In the genomic region with DNA sequence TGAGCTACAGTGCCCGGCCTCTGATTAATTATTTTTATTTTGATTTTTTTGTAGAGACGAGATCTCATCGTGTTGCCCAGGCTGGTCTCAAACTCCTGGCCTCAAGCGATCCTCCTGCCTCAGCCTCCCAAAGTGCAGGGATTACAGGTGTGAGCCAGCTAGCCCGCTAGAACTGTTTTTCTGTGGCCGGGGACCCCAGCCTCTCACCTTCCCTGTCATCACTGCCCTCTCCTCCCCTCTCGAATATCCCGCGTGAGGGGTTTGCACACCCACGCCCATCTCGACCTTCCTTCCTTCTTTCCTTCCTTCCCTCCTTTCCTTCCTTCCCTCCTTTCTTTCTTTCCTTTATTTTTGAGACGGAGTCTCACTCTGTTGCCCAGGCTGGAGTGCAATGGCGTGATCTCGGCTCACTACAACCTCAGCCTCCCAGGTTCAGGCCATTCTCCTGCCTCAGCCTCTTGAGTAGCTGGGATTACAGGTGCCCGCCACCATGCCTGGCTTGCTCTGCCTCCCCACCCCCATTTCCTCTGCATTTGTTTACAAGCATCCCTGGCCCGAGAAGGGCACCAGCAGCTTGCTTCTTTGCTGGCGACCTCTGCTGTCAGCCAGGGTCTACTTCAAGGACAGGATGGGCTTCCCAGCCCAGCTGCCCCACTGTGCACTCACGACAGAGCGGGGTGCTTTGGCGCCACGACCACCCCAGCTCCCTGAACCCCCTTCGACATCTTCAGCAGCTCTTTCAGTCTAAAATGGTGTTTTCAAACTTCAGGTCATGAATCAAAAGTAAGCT, we compare ENCODE assay signal across 9 cellular contexts. TPM values are rescaled to one million over a fixed set of nuclear protein-coding genes. Genes with fewer than 3 reads are reported as not detected.
DNase-seq lines count a peak whose midpoint lies in the region; ATAC-seq, FAIRE-seq and TF ChIP-seq lines count a peak whose summit lies in the region.
"Had no signal": no experiment of that assay in that cellular context is flagged by ENCODE, and none has a peak within 500 bp of the region (broad histone marks: within the 10 kb centered on the region; RNA-seq: fewer than 3 reads in every experiment).

No MANE protein-coding gene starts in this region.

- H3K4me3 ChIP-seq in A549 (no peak overlapping the region), GM06990 (replicated peaks; ENCODE audit: low read depth, low read length) (no peak overlapping the region), H1 (ENCODE audit: extremely low read depth in 1 of 4, insufficient read depth in 2 of 4, low read depth in 3 of 4, low read length in 4 of 4) (no peak overlapping the region), psoas muscle (no peak overlapping the region)
- H3K4me3 ChIP-seq: heart left ventricle had no signal

- no peaks in the 10 kb centered on the region for H3K36me3 ChIP-seq in GM06990 (ENCODE audit: control insufficient read depth, insufficient read depth, low read length)
- no peaks in the 10 kb centered on the region; a peak in 1 of 8 replicates for H3K36me3 ChIP-seq in H1 (ENCODE audit: control insufficient read depth in 2 of 4, insufficient read depth in 4 of 4, low read length in 3 of 4)
- H3K36me3 ChIP-seq in psoas muscle (ENCODE audit: insufficient read depth in 1 of 2, low read depth in 1 of 2): no peaks in the 10 kb centered on the region
- H3K36me3 ChIP-seq: heart left ventricle had no signal

- CTCF ChIA-PET in A549 (lab: Yijun Ruan, JAX) (interaction anchor here (0.6 to 2.9 kb wide), 19 partner anchors 8 to 516 kb away, joined by 3 to 19 read pairs (median 3); no protein-coding TSS in a partner anchor), H1 (lab: Charles Lee; ENCODE audit: partially characterized antibody) (interaction anchor here (0.6 to 8.4 kb wide), 36 partner anchors 8 to 1993 kb away, joined by 3 to 63 read pairs (median 4); partner anchors contain the start of gene AMN)

- FAIRE-seq in A549 (lab: Jason Lieb, UNC) (no peak), H1 (lab: Jason Lieb, UNC) (peak; percentile 66)

- H3K4me1 ChIP-seq in A549: peaks cover 19% of the 10 kb centered on the region
- H3K4me1 ChIP-seq in H1 (replicated peaks in 1 of 4; ENCODE audit: control insufficient read depth in 3 of 4, insufficient read depth in 4 of 4, low read length in 3 of 4): peaks cover 3 to 10% (median 4%) of the 10 kb centered on the region in 4 experiments
- H3K4me1 ChIP-seq in psoas muscle: no peaks in the 10 kb centered on the region

- no peak overlapping the region for H3K4ac ChIP-seq in H1 (replicated peaks; ENCODE audit: insufficient read length, low read depth, low read length)

- H3K14ac ChIP-seq in H1 (ENCODE audit: insufficient read length): no peak overlapping the region

- H3K27ac ChIP-seq in A549: no peak overlapping the region
- no peak overlapping the region for H3K27ac ChIP-seq in H1 (ENCODE audit: low read depth, low read length)
- no peak overlapping the region for H3K27ac ChIP-seq in psoas muscle
- H3K27ac ChIP-seq: heart left ventricle had no signal

- TF ChIP-seq POLR2A in A549 (IDR thresholded peaks at IDR 0.05; ENCODE audit: low read length): no peak
- no peak for TF ChIP-seq POLR2A in H1 (IDR thresholded peaks at IDR 0.05; ENCODE audit: control extremely low read depth in 1 of 2, low read depth in 2 of 2, low read length in 2 of 2)

- intact Hi-C loops in psoas muscle (cut with DNase I): loop anchor here in 1 of 2 donors (10.0 kb wide), 1 partner anchor 142 kb away; no protein-coding TSS in a partner anchor

- H3K9ac ChIP-seq in H1 (replicated peaks in 1 of 4; ENCODE audit: extremely low read depth in 1 of 4, low read depth in 3 of 4, low read length in 3 of 4): no peak overlapping the region

- no peak for TF ChIP-seq EP300 in A549 (IDR thresholded peaks at IDR 0.05)
- TF ChIP-seq EP300 in H1 (IDR thresholded peaks at IDR 0.05; ENCODE audit: borderline replicate concordance in 1 of 2, low read depth in 2 of 2, low read length in 2 of 2): no peak

- H2AK5ac ChIP-seq in H1 (ENCODE audit: low read depth, low read length): no peak overlapping the region

- H3K9me3 ChIP-seq in A549: no peaks in the 10 kb centered on the region
- no peaks in the 10 kb centered on the region for H3K9me3 ChIP-seq in H1 (ENCODE audit: insufficient read depth in 2 of 2, low read depth in 1 of 2, low read length in 1 of 2)
- no peaks in the 10 kb centered on the region for H3K9me3 ChIP-seq in psoas muscle
- H3K9me3 ChIP-seq: heart left ventricle had no signal

- WGBS in A549 (ENCODE audit: missing lambda C conversion rate): 71% methylated on average over 22 of the region's 22 CpGs
- WGBS in H1 (ENCODE audit: extremely low coverage in 1 of 2, insufficient coverage in 1 of 2, insufficient read length in 1 of 2, insufficient replicate concordance in 2 of 2, low coverage in 1 of 2, low lambda C conversion rate in 2 of 2, missing lambda C conversion rate in 1 of 2), 2 experiments: 69% methylated on average over 20 of the region's 22 CpGs; no CpG with 5 or more reads in 1 of the 2 experiments
- WGBS in psoas muscle, 3 donors: 69 to 72% (median 72%) methylated on average over 20 to 22 of the region's 22 CpGs

- H3K23ac ChIP-seq in H1 (ENCODE audit: insufficient read length): no peak overlapping the region

- no peaks in the 10 kb centered on the region for H3K79me2 ChIP-seq in H1 (ENCODE audit: control insufficient read depth in 1 of 2, insufficient read depth in 2 of 2, low read length in 2 of 2)

- peak in 1 of 2 experiments; percentile 51 for DNase-seq in A549 (ENCODE audit: low read depth in 1 of 2, low spot score in 1 of 2)
- DNase-seq in GM06990 (ENCODE audit: extremely low read depth, insufficient read length): no peak
- DNase-seq in NCI-H526 treated with DMSO at 0.1 percent for 48 hours (lab: John Stamatoyannopoulos, UW): peak; percentile 21
- peak; percentile 70 to 71 for DNase-seq in H1 (ENCODE audit: low read depth in 1 of 2, low spot score in 2 of 2)
- DNase-seq in psoas muscle: no peak

- TF ChIP-seq RAD21 in A549 (conservative IDR thresholded peaks at IDR 0.05 in 1 of 2, IDR thresholded peaks at IDR 0.05 in 1 of 2) (peak in 1 of 2 experiments; percentile 48; a peak in 2 of 5 replicates), H1 (IDR thresholded peaks at IDR 0.05 in 1 of 2, conservative IDR thresholded peaks at IDR 0.05 in 1 of 2; ENCODE audit: low read depth in 2 of 2, low read length in 2 of 2) (peak; percentile 73 to 78)

- no peak overlapping the region for H3K4me2 ChIP-seq in A549
- no peak overlapping the region for H3K4me2 ChIP-seq in H1 (ENCODE audit: insufficient read depth in 1 of 2, low read depth in 2 of 2, low read length in 2 of 2)

- TF ChIP-seq CTCF in A549 (IDR thresholded peaks at IDR 0.05): peak; percentile 37
- peak; percentile 55 for TF ChIP-seq CTCF in GM06990 (IDR thresholded peaks at IDR 0.05; ENCODE audit: insufficient read depth, low read length, poor library complexity, severe bottlenecking)
- TF ChIP-seq CTCF in H1 (IDR thresholded peaks at IDR 0.05; ENCODE audit: control extremely low read depth in 1 of 3, insufficient read depth in 1 of 3, low read depth in 1 of 3, low read length in 3 of 3): peak; percentile 69 to 87 (median 81)
- no peak for TF ChIP-seq CTCF in psoas muscle (IDR thresholded peaks at IDR 0.05)

- no peaks in the 10 kb centered on the region for H3K79me1 ChIP-seq in H1 (ENCODE audit: low read depth, low read length)

- H2BK120ac ChIP-seq in H1 (replicated peaks; ENCODE audit: low read depth, low read length): no peak overlapping the region

- H4K8ac ChIP-seq in H1 (ENCODE audit: extremely low read depth, insufficient read depth, low read length): no peak overlapping the region

- no peak overlapping the region for H3K56ac ChIP-seq in H1 (replicated peaks; ENCODE audit: insufficient read length, low read depth, low read length)

- POLR2A ChIA-PET in A549 (lab: Yijun Ruan, JAX): no interaction called here
- POLR2A ChIA-PET in H1 (lab: Charles Lee; ENCODE audit: partially characterized antibody): interaction anchor here (0.6 to 0.7 kb wide), 2 partner anchors 36 to 410 kb away, joined by 3 read pairs; no protein-coding TSS in a partner anchor

- H2BK12ac ChIP-seq in H1 (ENCODE audit: low read depth, low read length): no peak overlapping the region

- H3K18ac ChIP-seq in H1 (ENCODE audit: extremely low read depth, low read length): peak overlapping the region; percentile 32; the same call in 1 of the 2 replicates

- H4K91ac ChIP-seq in H1 (replicated peaks; ENCODE audit: insufficient read length, low read length): no peak overlapping the region

- H2BK5ac ChIP-seq in H1 (ENCODE audit: low read depth, low read length): peak overlapping the region; percentile 24; the same call in 1 of the 2 replicates

- H3K27me3 ChIP-seq in GM06990 (replicated peaks; ENCODE audit: control insufficient read depth, insufficient read depth, low read length) (no peaks in the 10 kb centered on the region), H1 (replicated peaks in 1 of 4; ENCODE audit: control insufficient read depth in 3 of 4, extremely low read depth in 1 of 4, insufficient read depth in 3 of 4, low read length in 3 of 4) (no peaks in the 10 kb centered on the region), psoas muscle (ENCODE audit: insufficient read depth in 3 of 3, low read length in 2 of 3) (no peaks in the 10 kb centered on the region)

- no peak overlapping the region for H4K5ac ChIP-seq in H1 (ENCODE audit: insufficient read length, low read depth, low read length)

- peak overlapping the region; percentile 61; the same call in 1 of the 2 replicates for H2BK20ac ChIP-seq in H1 (ENCODE audit: low read length)

- ATAC-seq in A549: peak in 1 of 2 experiments; percentile 33; a peak in 2 of 6 replicates
- ATAC-seq in HG03520 (IDR thresholded peaks at IDR 0.05; ENCODE audit: unreplicated experiment): no peak
- no peak for ATAC-seq in GM18907 (IDR thresholded peaks at IDR 0.05; ENCODE audit: unreplicated experiment)
- no peak for ATAC-seq in GM21528 (IDR thresholded peaks at IDR 0.05; ENCODE audit: low FRiP score, unreplicated experiment)
- ATAC-seq in psoas muscle: no peak
- ATAC-seq: heart left ventricle had no signal

- H2BK15ac ChIP-seq in H1 (ENCODE audit: low read length): no peak overlapping the region; the same call in 1 of the 2 replicates

- no peaks in the 10 kb centered on the region for H4K20me1 ChIP-seq in H1 (replicated peaks in 1 of 2; ENCODE audit: control insufficient read depth in 1 of 2, insufficient read depth in 2 of 2, low read length in 2 of 2)

- no peak overlapping the region for H2AFZ ChIP-seq in H1 (ENCODE audit: low read length)

- H3K23me2 ChIP-seq in H1 (ENCODE audit: low read depth, low read length): peaks cover 3% of the 10 kb centered on the region; the same call in 1 of the 2 replicates

RNA-seq across cellular contexts. Expression of gene TRAF3, which starts 4.3 kb away (rescaled TPM):
- 22.9 and 25.5 TPM in 2 replicates for polyA plus RNA-seq in A549 (2011; rRNA removed)
- polyA plus RNA-seq in A549 (2012; cell fraction: cytosol; rRNA removed): 22.5 and 25.4 TPM in 2 replicates
- polyA plus RNA-seq in A549 (2012; cell fraction: nucleus; rRNA removed): 37.7 and 38.2 TPM in 2 replicates
- 20.1 to 24.9 TPM (median 20.2 TPM) in 3 replicates for polyA plus RNA-seq in A549 (2017; fragmentation: RNase III; extraction: RNeasy Plus Mini Kit Qiagen cat#74134 plus additional on column Dnase treatment)
- polyA minus RNA-seq in A549 (2011; rRNA and poly(A)+ RNA removed): 54.6 and 56.1 TPM in 2 replicates
- total RNA-seq in H1 (2021; fragmentation: NEBNext Ultra II Directional; extraction: Animal tissue kit (Norgen Biotek cat#: 25700)): 10.0 and 12.1 TPM in 2 replicates
- 5.8 and 6.5 TPM in 2 replicates for polyA plus RNA-seq in H1 (2011; rRNA removed)
- polyA plus RNA-seq in H1 (2011; cell fraction: cytosol; rRNA removed): 6.7 TPM
- polyA plus RNA-seq in H1 (2011; cell fraction: nucleus; rRNA removed): 11.0 TPM
- 6.8 to 8.1 TPM (median 7.6 TPM) in 4 replicates for polyA plus RNA-seq in H1 (2012, experiment 1 of 2)
- polyA plus RNA-seq in H1 (2012, experiment 2 of 2): 3.8 TPM
- polyA plus RNA-seq in H1 (2013, experiment 1 of 2): 4.9 TPM
- 5.2 TPM for polyA plus RNA-seq in H1 (2013, experiment 2 of 2)
- polyA minus RNA-seq in H1 (2011; rRNA and poly(A)+ RNA removed): 14.0 and 19.4 TPM in 2 replicates
- 4.9 TPM for polyA minus RNA-seq in H1 (2011; cell fraction: cytosol; rRNA and poly(A)+ RNA removed)
- polyA minus RNA-seq in H1 (2011; cell fraction: nucleus; rRNA and poly(A)+ RNA removed): 10.2 TPM
- total RNA-seq in psoas muscle: 10 to 100 TPM in 1 of 4 donors, 1 to 10 TPM in 3; 7.9 to 16.3 (median 8.2) TPM
- 10 to 100 TPM in 1 of 3 donors, 1 to 10 TPM in 2; 3.3 to 15.9 (median 3.3) TPM for polyA plus RNA-seq in psoas muscle

Comparison
In these comparisons a context has a peak if more than half of its experiments do, and no peak if none do; other contexts are left out.
1. DNase-seq: peak in NCI-H526 treated with DMSO at 0.1 percent for 48 hours (single experiment) and H1 (2 of 2); none in GM06990 (single experiment) and psoas muscle (0 of 2).
2. Of the 18 proteins assayed by ChIP-seq in both H1 and A549: peak only in H1: CHD2 and KDM1A; only in A549: none; in both: CTCF; in neither: 14; mixed calls (peak in some experiments, not most) for 1.